18 cellular contexts compared by ENCODE assay signal in the genomic region with DNA sequence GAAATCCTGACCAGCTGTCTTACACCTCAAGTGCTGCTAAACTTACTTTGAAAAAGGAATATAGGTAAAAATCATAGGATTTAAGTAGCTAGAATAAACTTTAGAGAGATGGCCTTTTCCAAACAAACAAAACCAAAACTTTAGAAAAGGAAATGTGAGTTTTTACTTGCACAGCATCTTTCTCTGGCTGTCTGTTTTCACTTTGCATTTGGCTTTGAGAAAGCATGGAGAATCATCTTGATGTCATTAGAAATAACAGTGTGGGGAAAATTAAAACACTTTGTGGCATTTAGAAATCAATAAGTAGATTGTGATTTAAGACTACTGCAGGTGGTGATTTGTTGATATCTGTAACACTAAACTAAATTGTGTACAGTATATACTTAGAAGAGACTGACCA. TPM values are rescaled to one million over a fixed set of nuclear protein-coding genes. Genes with fewer than 3 reads are reported as not detected.
DNase-seq lines count a peak whose midpoint lies in the region; ATAC-seq and TF ChIP-seq lines count a peak whose summit lies in the region.
"Had no signal": no experiment of that assay in that cellular context is flagged by ENCODE, and none has a peak within 500 bp of the region (broad histone marks: within the 10 kb centered on the region; RNA-seq: fewer than 3 reads in every experiment).

No MANE protein-coding gene starts in this region.

- H3K27ac ChIP-seq in iPS-20b (ENCODE audit: low read length) (no peak overlapping the region), stomach (peak overlapping the region in 4 of 5 donors; percentile 27 to 67 (median 62))
- H3K27ac ChIP-seq: foreskin keratinocyte had no signal

- H3K9me3 ChIP-seq in iPS-20b (ENCODE audit: insufficient read depth, low read depth, low read length) (no peaks in the 10 kb centered on the region), stomach (no peaks in the 10 kb centered on the region)
- H3K9me3 ChIP-seq: mucosa of descending colon had no signal

- no peaks in the 10 kb centered on the region for H3K27me3 Mint-ChIP-seq in HFFc6 (ENCODE audit: insufficient read depth)
- no peaks in the 10 kb centered on the region for H3K27me3 Mint-ChIP-seq in activated T-helper 17 cell treated with anti-CD3 and anti-CD28 coated beads, Interleukin-2, amount 50 U/mL, for 72 hours
- H3K27me3 Mint-ChIP-seq in naive thymus-derived CD8-positive, alpha-beta T cell: no peaks in the 10 kb centered on the region
- H3K27me3 Mint-ChIP-seq: activated CD4-positive, alpha-beta T cell treated with anti-CD3 and anti-CD28 coated beads, Interleukin-2, amount 10 ng/mL, durations not matched to agents 7 days and 5 days; CD4-positive, alpha-beta T cell; progenitor cell of endocrine pancreas had no signal

- no peaks in the 10 kb centered on the region for H3K9me3 Mint-ChIP-seq in HFFc6
- no peaks in the 10 kb centered on the region for H3K9me3 Mint-ChIP-seq in activated T-helper 17 cell treated with anti-CD3 and anti-CD28 coated beads, Interleukin-2, amount 50 U/mL, for 72 hours
- H3K9me3 Mint-ChIP-seq in naive thymus-derived CD8-positive, alpha-beta T cell: no peaks in the 10 kb centered on the region
- H3K9me3 Mint-ChIP-seq: activated CD4-positive, alpha-beta T cell treated with anti-CD3 and anti-CD28 coated beads, Interleukin-2, amount 10 ng/mL, durations not matched to agents 7 days and 5 days; CD4-positive, alpha-beta T cell; T-helper 1 cell treated with Interleukin-12 subunit alpha and Interleukin-12 subunit beta and Interleukin-4 antibody, amounts not matched to agents 30 μg/mL and 1 μg/mL, for 36 hours had no signal

- H3K36me3 ChIP-seq in iPS-20b (ENCODE audit: insufficient read depth, low read depth, low read length) (no peaks in the 10 kb centered on the region), stomach (no peaks in the 10 kb centered on the region)

- DNase-seq in HFFc6 (no peak), stomach (no peak), NCI-H524 (lab: John Stamatoyannopoulos, UW) (no peak)
- no peak for DNase-seq in activated CD4-positive, CD25-positive, alpha-beta regulatory T cell treated with anti-CD3 and anti-CD28 coated beads, Interleukin-2, amount 50 U/mL, for 72 hours
- no peak for DNase-seq in naive thymus-derived CD8-positive, alpha-beta T cell
- DNase-seq: activated CD4-positive, alpha-beta T cell treated with anti-CD3 and anti-CD28 coated beads, Interleukin-2, amount 10 ng/mL, durations not matched to agents 7 days and 5 days; CD4-positive, alpha-beta T cell; effector memory CD4-positive, alpha-beta T cell; Karpas-422; mucosa of descending colon; NCI-H146; NCI-H446 treated with DMSO at 0.1 percent for 48 hours; stimulated activated CD4-positive, alpha-beta T cell treated with anti-CD3 and anti-CD28 coated beads, Interleukin-1b, Interleukin-23, amount 100 ng/mL, for 48 hours had no signal

- H3K27me3 ChIP-seq in iPS-20b (ENCODE audit: insufficient read depth, low read length) (no peaks in the 10 kb centered on the region), stomach (no peaks in the 10 kb centered on the region)
- H3K27me3 ChIP-seq: foreskin keratinocyte had no signal

- peaks cover 19% of the 10 kb centered on the region for H3K36me3 Mint-ChIP-seq in HFFc6 (ENCODE audit: low read depth)
- H3K36me3 Mint-ChIP-seq in activated T-helper 17 cell treated with anti-CD3 and anti-CD28 coated beads, Interleukin-2, amount 50 U/mL, for 72 hours (ENCODE audit: low read depth): peaks cover 12% of the 10 kb centered on the region
- peaks cover 0 to 2% (median 0%) of the 10 kb centered on the region in 3 donors for H3K36me3 Mint-ChIP-seq in naive thymus-derived CD8-positive, alpha-beta T cell

- peak overlapping the region; percentile 87 for H3K27ac Mint-ChIP-seq in HFFc6
- H3K27ac Mint-ChIP-seq in activated T-helper 17 cell treated with anti-CD3 and anti-CD28 coated beads, Interleukin-2, amount 50 U/mL, for 72 hours: no peak overlapping the region
- peak overlapping the region in 2 of 10 donors; percentile 24 to 55 for H3K27ac Mint-ChIP-seq in naive thymus-derived CD8-positive, alpha-beta T cell
- H3K27ac Mint-ChIP-seq: activated CD4-positive, alpha-beta T cell treated with anti-CD3 and anti-CD28 coated beads, Interleukin-2, amount 10 ng/mL, durations not matched to agents 7 days and 5 days; CD4-positive, alpha-beta T cell; progenitor cell of endocrine pancreas; T-helper 1 cell treated with Interleukin-12 subunit alpha and Interleukin-12 subunit beta and Interleukin-4 antibody, amounts not matched to agents 30 μg/mL and 1 μg/mL, for 36 hours had no signal

- no peak for ATAC-seq in activated T-helper 17 cell treated with anti-CD3 and anti-CD28 coated beads, Interleukin-2, amount 50 U/mL, for 72 hours (replicated peaks)
- no peak for ATAC-seq in naive thymus-derived CD8-positive, alpha-beta T cell

- H3K4me3 Mint-ChIP-seq in HFFc6: peak overlapping the region; percentile 99
- peak overlapping the region; percentile 34 for H3K4me3 Mint-ChIP-seq in activated T-helper 17 cell treated with anti-CD3 and anti-CD28 coated beads, Interleukin-2, amount 50 U/mL, for 72 hours
- no peak overlapping the region for H3K4me3 Mint-ChIP-seq in naive thymus-derived CD8-positive, alpha-beta T cell
- H3K4me3 Mint-ChIP-seq: activated CD4-positive, alpha-beta T cell treated with anti-CD3 and anti-CD28 coated beads, Interleukin-2, amount 10 ng/mL, durations not matched to agents 7 days and 5 days; CD4-positive, alpha-beta T cell; T-helper 1 cell treated with Interleukin-12 subunit alpha and Interleukin-12 subunit beta and Interleukin-4 antibody, amounts not matched to agents 30 μg/mL and 1 μg/mL, for 36 hours had no signal

- TF ChIP-seq EP300 in stomach (IDR thresholded peaks at IDR 0.05): no peak

- peak overlapping the region; percentile 57; the same call in 1 of the 2 replicates for H3K9ac ChIP-seq in iPS-20b (ENCODE audit: low read depth, low read length)

- POLR2A ChIA-PET in naive thymus-derived CD8-positive, alpha-beta T cell (lab: Charles Lee): no interaction called here

- intact Hi-C loops in stomach (cut with DNase I; ENCODE audit: low total_unique reads): no loop called here

- peaks cover 68% of the 10 kb centered on the region for H3K4me1 ChIP-seq in iPS-20b (ENCODE audit: insufficient read depth, low read length)
- peaks cover 25 to 76% (median 52%) of the 10 kb centered on the region in 4 donors for H3K4me1 ChIP-seq in stomach

- H3K4me1 Mint-ChIP-seq in HFFc6 (ENCODE audit: low read depth): peaks cover 90% of the 10 kb centered on the region
- H3K4me1 Mint-ChIP-seq in activated T-helper 17 cell treated with anti-CD3 and anti-CD28 coated beads, Interleukin-2, amount 50 U/mL, for 72 hours: peaks cover 49% of the 10 kb centered on the region
- peaks cover 23 to 76% (median 55%) of the 10 kb centered on the region in 4 donors for H3K4me1 Mint-ChIP-seq in naive thymus-derived CD8-positive, alpha-beta T cell

- no peak for TF ChIP-seq POLR2A in stomach (IDR thresholded peaks at IDR 0.05)

- H3K4me3 ChIP-seq in iPS-20b (ENCODE audit: low read length) (no peak overlapping the region), stomach (no peak overlapping the region)
- H3K4me3 ChIP-seq: mucosa of descending colon had no signal

- TF ChIP-seq CTCF in HFFc6 (IDR thresholded peaks at IDR 0.05): no peak
- no peak for TF ChIP-seq CTCF in stomach (IDR thresholded peaks at IDR 0.05)

RNA-seq across cellular contexts. Expression of gene WDFY2, which starts 6.0 kb away (rescaled TPM):
- total RNA-seq in HFFc6 (2021; fragmentation: NEBNext Ultra II Directional; extraction: Animal tissue kit (Norgen Biotek cat#: 25700)): 10 to 100 TPM; 11.4 to 15.7 (median 13.4) TPM
- total RNA-seq in activated T-helper 17 cell treated with anti-CD3 and anti-CD28 coated beads, Interleukin-2, amount 50 U/mL, for 72 hours: 10 to 100 TPM; 16.8 to 31.5 TPM
- total RNA-seq in stomach: 10 to 100 TPM in 4 of 5 donors, 1 to 10 TPM in 1; 1.4 to 22.6 (median 19.8) TPM
- polyA plus RNA-seq in stomach: 1 to 10 TPM; 2.0 to 4.7 (median 4.6) TPM
- total RNA-seq in naive thymus-derived CD8-positive, alpha-beta T cell: 10 to 100 TPM; 23.5 to 24.8 TPM
- polyA plus RNA-seq in naive thymus-derived CD8-positive, alpha-beta T cell: 1 to 10 TPM; 3.8 to 4.4 (median 4.0) TPM

Comparison
In these comparisons a context has a peak if more than half of its experiments do, and no peak if none do; other contexts are left out.
1. H3K4me3 Mint-ChIP-seq: peak in HFFc6 (single experiment) and activated T-helper 17 cell treated with anti-CD3 and anti-CD28 coated beads, Interleukin-2, amount 50 U/mL, for 72 hours (single experiment); none in naive thymus-derived CD8-positive, alpha-beta T cell (0 of 10).